ENCODE assay signal across 1 cellular context in genomic region chr17:78256705-78257559, GRCh38.
TF ChIP-seq lines count a peak whose summit lies in the region.

No MANE protein-coding gene starts in this region.

TF ChIP-seq in K562, 482 proteins besides CTCF, POLR2A, EP300 and RAD21 (continued from another document and continues in another):
- TF ChIP-seq, protein P1, sequence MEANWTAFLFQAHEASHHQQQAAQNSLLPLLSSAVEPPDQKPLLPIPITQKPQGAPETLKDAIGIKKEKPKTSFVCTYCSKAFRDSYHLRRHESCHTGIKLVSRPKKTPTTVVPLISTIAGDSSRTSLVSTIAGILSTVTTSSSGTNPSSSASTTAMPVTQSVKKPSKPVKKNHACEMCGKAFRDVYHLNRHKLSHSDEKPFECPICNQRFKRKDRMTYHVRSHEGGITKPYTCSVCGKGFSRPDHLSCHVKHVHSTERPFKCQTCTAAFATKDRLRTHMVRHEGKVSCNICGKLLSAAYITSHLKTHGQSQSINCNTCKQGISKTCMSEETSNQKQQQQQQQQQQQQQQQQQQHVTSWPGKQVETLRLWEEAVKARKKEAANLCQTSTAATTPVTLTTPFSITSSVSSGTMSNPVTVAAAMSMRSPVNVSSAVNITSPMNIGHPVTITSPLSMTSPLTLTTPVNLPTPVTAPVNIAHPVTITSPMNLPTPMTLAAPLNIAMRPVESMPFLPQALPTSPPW (CRISPR knock-in tag; IDR thresholded peaks at IDR 0.05) = peak; percentile 16
- 0 out of 2 replicates have a peak, but pooled peaks have one; percentile 47 for TF ChIP-seq HIVEP1 (CRISPR knock-in tag; IDR thresholded peaks at IDR 0.05)
- 0 out of 2 replicates have a peak, but pooled peaks have one; percentile 5 for TF ChIP-seq HINFP (tag; conservative IDR thresholded peaks at IDR 0.05; ENCODE audit: low read depth)
- TF ChIP-seq, protein P2, sequence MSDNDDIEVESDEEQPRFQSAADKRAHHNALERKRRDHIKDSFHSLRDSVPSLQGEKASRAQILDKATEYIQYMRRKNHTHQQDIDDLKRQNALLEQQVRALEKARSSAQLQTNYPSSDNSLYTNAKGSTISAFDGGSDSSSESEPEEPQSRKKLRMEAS (CRISPR knock-in tag; IDR thresholded peaks at IDR 0.05) = peak; percentile 38; the same call in 1 of the 2 replicates
- TF ChIP-seq CBFA2T2 (conservative IDR thresholded peaks at IDR 0.05) = peak; percentile 26; the same call in 1 of the 2 replicates
- TF ChIP-seq SMARCA4 (IDR thresholded peaks at IDR 0.05) = peak; percentile 57; the same call in 1 of the 2 replicates
- peak; percentile 30; the same call in 1 of the 2 replicates for TF ChIP-seq ZBTB7A (IDR thresholded peaks at IDR 0.05; ENCODE audit: borderline replicate concordance, control insufficient read depth, low read depth, low read length)
- TF ChIP-seq ARID1B (IDR thresholded peaks at IDR 0.05) = peak; percentile 55
- TF ChIP-seq, protein P3, sequence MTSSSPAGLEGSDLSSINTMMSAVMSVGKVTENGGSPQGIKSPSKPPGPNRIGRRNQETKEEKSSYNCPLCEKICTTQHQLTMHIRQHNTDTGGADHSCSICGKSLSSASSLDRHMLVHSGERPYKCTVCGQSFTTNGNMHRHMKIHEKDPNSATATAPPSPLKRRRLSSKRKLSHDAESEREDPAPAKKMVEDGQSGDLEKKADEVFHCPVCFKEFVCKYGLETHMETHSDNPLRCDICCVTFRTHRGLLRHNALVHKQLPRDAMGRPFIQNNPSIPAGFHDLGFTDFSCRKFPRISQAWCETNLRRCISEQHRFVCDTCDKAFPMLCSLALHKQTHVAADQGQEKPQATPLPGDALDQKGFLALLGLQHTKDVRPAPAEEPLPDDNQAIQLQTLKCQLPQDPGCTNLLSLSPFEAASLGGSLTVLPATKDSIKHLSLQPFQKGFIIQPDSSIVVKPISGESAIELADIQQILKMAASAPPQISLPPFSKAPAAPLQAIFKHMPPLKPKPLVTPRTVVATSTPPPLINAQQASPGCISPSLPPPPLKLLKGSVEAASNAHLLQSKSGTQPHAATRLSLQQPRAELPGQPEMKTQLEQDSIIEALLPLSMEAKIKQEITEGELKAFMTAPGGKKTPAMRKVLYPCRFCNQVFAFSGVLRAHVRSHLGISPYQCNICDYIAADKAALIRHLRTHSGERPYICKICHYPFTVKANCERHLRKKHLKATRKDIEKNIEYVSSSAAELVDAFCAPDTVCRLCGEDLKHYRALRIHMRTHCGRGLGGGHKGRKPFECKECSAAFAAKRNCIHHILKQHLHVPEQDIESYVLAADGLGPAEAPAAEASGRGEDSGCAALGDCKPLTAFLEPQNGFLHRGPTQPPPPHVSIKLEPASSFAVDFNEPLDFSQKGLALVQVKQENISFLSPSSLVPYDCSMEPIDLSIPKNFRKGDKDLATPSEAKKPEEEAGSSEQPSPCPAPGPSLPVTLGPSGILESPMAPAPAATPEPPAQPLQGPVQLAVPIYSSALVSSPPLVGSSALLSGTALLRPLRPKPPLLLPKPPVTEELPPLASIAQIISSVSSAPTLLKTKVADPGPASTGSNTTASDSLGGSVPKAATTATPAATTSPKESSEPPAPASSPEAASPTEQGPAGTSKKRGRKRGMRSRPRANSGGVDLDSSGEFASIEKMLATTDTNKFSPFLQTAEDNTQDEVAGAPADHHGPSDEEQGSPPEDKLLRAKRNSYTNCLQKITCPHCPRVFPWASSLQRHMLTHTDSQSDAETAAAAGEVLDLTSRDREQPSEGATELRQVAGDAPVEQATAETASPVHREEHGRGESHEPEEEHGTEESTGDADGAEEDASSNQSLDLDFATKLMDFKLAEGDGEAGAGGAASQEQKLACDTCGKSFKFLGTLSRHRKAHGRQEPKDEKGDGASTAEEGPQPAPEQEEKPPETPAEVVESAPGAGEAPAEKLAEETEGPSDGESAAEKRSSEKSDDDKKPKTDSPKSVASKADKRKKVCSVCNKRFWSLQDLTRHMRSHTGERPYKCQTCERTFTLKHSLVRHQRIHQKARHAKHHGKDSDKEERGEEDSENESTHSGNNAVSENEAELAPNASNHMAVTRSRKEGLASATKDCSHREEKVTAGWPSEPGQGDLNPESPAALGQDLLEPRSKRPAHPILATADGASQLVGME (CRISPR knock-in tag; IDR thresholded peaks at IDR 0.05) = peak; percentile 2; the same call in 1 of the 2 replicates
- TF ChIP-seq NFIX (CRISPR knock-in tag; IDR thresholded peaks at IDR 0.05; ENCODE audit: low read depth) = no peak
- TF ChIP-seq, protein P4, sequence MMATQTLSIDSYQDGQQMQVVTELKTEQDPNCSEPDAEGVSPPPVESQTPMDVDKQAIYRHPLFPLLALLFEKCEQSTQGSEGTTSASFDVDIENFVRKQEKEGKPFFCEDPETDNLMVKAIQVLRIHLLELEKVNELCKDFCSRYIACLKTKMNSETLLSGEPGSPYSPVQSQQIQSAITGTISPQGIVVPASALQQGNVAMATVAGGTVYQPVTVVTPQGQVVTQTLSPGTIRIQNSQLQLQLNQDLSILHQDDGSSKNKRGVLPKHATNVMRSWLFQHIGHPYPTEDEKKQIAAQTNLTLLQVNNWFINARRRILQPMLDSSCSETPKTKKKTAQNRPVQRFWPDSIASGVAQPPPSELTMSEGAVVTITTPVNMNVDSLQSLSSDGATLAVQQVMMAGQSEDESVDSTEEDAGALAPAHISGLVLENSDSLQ (IDR thresholded peaks at IDR 0.05) = peak; percentile 84
- TF ChIP-seq, protein P5, sequence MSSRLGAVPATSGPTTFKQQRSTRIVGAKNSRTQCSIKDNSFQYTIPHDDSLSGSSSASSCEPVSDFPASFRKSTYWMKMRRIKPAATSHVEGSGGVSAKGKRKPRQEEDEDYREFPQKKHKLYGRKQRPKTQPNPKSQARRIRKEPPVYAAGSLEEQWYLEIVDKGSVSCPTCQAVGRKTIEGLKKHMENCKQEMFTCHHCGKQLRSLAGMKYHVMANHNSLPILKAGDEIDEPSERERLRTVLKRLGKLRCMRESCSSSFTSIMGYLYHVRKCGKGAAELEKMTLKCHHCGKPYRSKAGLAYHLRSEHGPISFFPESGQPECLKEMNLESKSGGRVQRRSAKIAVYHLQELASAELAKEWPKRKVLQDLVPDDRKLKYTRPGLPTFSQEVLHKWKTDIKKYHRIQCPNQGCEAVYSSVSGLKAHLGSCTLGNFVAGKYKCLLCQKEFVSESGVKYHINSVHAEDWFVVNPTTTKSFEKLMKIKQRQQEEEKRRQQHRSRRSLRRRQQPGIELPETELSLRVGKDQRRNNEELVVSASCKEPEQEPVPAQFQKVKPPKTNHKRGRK (tag; IDR thresholded peaks at IDR 0.05) = no peak
- no peak for TF ChIP-seq PTTG1 (tag; IDR thresholded peaks at IDR 0.05; ENCODE audit: low read depth)
- 0 out of 2 replicates have a peak, but pooled peaks have one; percentile 35 for TF ChIP-seq ZNF212 (CRISPR knock-in tag; IDR thresholded peaks at IDR 0.05)
- TF ChIP-seq SOX6 (IDR thresholded peaks at IDR 0.05) = peak; percentile 38
- TF ChIP-seq BHLHE40 (IDR thresholded peaks at IDR 0.05; ENCODE audit: low read length) = no peak
- TF ChIP-seq CLOCK (CRISPR knock-in tag; IDR thresholded peaks at IDR 0.05; ENCODE audit: borderline replicate concordance) = no peak
- no peak for TF ChIP-seq PYGO2 (tag; IDR thresholded peaks at IDR 0.05)
- TF ChIP-seq ELF2 (CRISPR knock-in tag; IDR thresholded peaks at IDR 0.05) = 0 out of 2 replicates have a peak, but pooled peaks have one; percentile 20
- no peak for TF ChIP-seq RAD51 (IDR thresholded peaks at IDR 0.05; ENCODE audit: borderline replicate concordance, low read depth)
- TF ChIP-seq POLR2G (IDR thresholded peaks at IDR 0.05; ENCODE audit: low read depth, low read length) = peak; percentile 37
- no peak for TF ChIP-seq SIX5 (IDR thresholded peaks at IDR 0.05; ENCODE audit: borderline replicate concordance in 1 of 2, insufficient read depth in 1 of 2, low read depth in 1 of 2, low read length in 2 of 2)
- peak; percentile 28 for TF ChIP-seq TEAD4 (IDR thresholded peaks at IDR 0.05; ENCODE audit: low read length)
- no peak for TF ChIP-seq TEAD4 (CRISPR knock-in tag; IDR thresholded peaks at IDR 0.05; ENCODE audit: borderline replicate concordance)
- 0 out of 2 replicates have a peak, but pooled peaks have one; percentile 1 for TF ChIP-seq ZNF766 (CRISPR knock-in tag; conservative IDR thresholded peaks at IDR 0.05)
- no peak for TF ChIP-seq NR2C1 (IDR thresholded peaks at IDR 0.05)
- TF ChIP-seq NR2C1 (tag; IDR thresholded peaks at IDR 0.05) = peak; percentile 22; the same call in 1 of the 2 replicates
- TF ChIP-seq, protein P6, sequence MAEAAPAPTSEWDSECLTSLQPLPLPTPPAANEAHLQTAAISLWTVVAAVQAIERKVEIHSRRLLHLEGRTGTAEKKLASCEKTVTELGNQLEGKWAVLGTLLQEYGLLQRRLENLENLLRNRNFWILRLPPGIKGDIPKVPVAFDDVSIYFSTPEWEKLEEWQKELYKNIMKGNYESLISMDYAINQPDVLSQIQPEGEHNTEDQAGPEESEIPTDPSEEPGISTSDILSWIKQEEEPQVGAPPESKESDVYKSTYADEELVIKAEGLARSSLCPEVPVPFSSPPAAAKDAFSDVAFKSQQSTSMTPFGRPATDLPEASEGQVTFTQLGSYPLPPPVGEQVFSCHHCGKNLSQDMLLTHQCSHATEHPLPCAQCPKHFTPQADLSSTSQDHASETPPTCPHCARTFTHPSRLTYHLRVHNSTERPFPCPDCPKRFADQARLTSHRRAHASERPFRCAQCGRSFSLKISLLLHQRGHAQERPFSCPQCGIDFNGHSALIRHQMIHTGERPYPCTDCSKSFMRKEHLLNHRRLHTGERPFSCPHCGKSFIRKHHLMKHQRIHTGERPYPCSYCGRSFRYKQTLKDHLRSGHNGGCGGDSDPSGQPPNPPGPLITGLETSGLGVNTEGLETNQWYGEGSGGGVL (CRISPR knock-in tag; IDR thresholded peaks at IDR 0.05) = 0 out of 2 replicates have a peak, but pooled peaks have one; percentile 13
- TF ChIP-seq GTF2B (IDR thresholded peaks at IDR 0.05; ENCODE audit: extremely low read depth, insufficient read length) = no peak
- 0 out of 2 replicates have a peak, but pooled peaks have one; percentile 18 for TF ChIP-seq JUND (IDR thresholded peaks at IDR 0.05; ENCODE audit: borderline replicate concordance, low read depth, low read length)
- peak; percentile 33; the same call in 1 of the 3 replicates for TF ChIP-seq JUND (tag; IDR thresholded peaks at IDR 0.05; ENCODE audit: borderline replicate concordance, low read depth, low read length)
- peak; percentile 68 for TF ChIP-seq ZNF592 (IDR thresholded peaks at IDR 0.05)
- peak; percentile 45 for TF ChIP-seq DPF2 (IDR thresholded peaks at IDR 0.05)
- TF ChIP-seq IFI16 (CRISPR knock-in tag; IDR thresholded peaks at IDR 0.05) = 0 out of 2 replicates have a peak, but pooled peaks have one; percentile 65
